ENCODE assay signal across 8 cellular contexts in the genomic region with DNA sequence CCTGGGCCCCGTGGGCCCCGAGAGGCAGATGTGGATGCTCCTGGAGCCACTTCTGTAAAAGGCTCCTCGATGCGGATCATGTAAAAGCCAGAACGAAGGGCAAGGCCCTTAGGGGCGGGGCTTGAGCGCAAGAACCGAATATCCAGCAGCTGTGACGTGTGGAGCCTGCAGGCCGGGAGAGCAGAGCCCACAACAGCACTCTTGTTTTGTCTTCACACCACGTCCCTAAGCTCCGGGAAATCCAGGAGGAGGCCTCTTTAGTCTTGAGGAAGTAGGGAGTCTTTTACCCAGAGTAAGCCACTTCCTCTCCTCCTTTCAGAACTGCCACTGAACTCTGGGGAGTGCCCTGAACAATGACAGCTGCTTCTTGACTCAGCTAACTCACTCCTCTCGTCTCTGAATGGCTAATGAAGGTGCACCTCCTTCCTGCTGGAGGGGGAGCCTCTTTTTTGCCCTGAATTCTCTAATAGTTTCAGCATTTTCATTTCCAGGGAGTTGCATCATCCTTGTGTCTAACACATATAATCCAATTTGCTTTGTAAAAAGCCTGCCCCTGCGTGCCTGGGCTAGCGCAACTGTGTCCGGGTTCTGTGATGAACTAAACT. TPM values are rescaled to one million over a fixed set of nuclear protein-coding genes. Genes with fewer than 3 reads are reported as not detected.
A peak's percentile ranks its signal among the peaks of the same experiment; 100 is the strongest.
DNase-seq lines count a peak whose midpoint lies in the region; ATAC-seq and TF ChIP-seq lines count a peak whose summit lies in the region.

No MANE protein-coding gene starts in this region.

- H3K4me3 ChIP-seq in parathyroid adenoma (ENCODE audit: low read depth, low read length): no peak overlapping the region

- H3K9me3 Mint-ChIP-seq in activated CD8-positive, alpha-beta memory T cell treated with anti-CD3 and anti-CD28 coated beads, Interleukin-2, amount 10 ng/mL, durations not matched to agents 7 days and 5 days (ENCODE audit: low read depth): no peaks in the 10 kb centered on the region
- H3K9me3 Mint-ChIP-seq in activated naive CD4-positive, alpha-beta T cell treated with anti-CD3 and anti-CD28 coated beads, Interleukin-2, amount 10 ng/mL, durations not matched to agents 7 days and 5 days: no peaks in the 10 kb centered on the region
- H3K9me3 Mint-ChIP-seq in glutamatergic neuron (ENCODE audit: unreplicated experiment): peaks cover 3% of the 10 kb centered on the region

- H3K4me2 ChIP-seq in parathyroid adenoma (ENCODE audit: low read length): no peak overlapping the region

- TF ChIP-seq CTCF in glutamatergic neuron (IDR thresholded peaks at IDR 0.05; ENCODE audit: partially characterized antibody, unreplicated experiment): no peak
- no peak for TF ChIP-seq CTCF in parathyroid adenoma (IDR thresholded peaks at IDR 0.05)

- H2AFZ ChIP-seq in parathyroid adenoma: no peak overlapping the region

- H3K79me2 ChIP-seq in parathyroid adenoma: no peaks in the 10 kb centered on the region

- DNase-seq in activated CD8-positive, alpha-beta memory T cell treated with anti-CD3 and anti-CD28 coated beads, Interleukin-2, amount 10 ng/mL, durations not matched to agents 7 days and 5 days: peak; percentile 70
- DNase-seq in activated CD8-positive, alpha-beta memory T cell treated with anti-CD3 and anti-CD28 coated beads, Interleukin-2, amount 50 U/mL, for 4 hours: no peak
- DNase-seq in NCI-H510A (lab: John Stamatoyannopoulos, UW) (peak; percentile 39), glutamatergic neuron (peak; percentile 59), cerebellar nuclear complex (lab: John Stamatoyannopoulos, UW) (no peak), NCI-H2171 treated with DMSO at 0.1 percent for 48 hours (lab: John Stamatoyannopoulos, UW) (no peak)
- peak; percentile 72 for DNase-seq in activated naive CD4-positive, alpha-beta T cell treated with anti-CD3 and anti-CD28 coated beads, Interleukin-2, amount 10 ng/mL, durations not matched to agents 7 days and 5 days

- peak overlapping the region; percentile 52 for H3K4me3 Mint-ChIP-seq in activated CD8-positive, alpha-beta memory T cell treated with anti-CD3 and anti-CD28 coated beads, Interleukin-2, amount 10 ng/mL, durations not matched to agents 7 days and 5 days
- peak overlapping the region; percentile 38 for H3K4me3 Mint-ChIP-seq in activated naive CD4-positive, alpha-beta T cell treated with anti-CD3 and anti-CD28 coated beads, Interleukin-2, amount 10 ng/mL, durations not matched to agents 7 days and 5 days
- H3K4me3 Mint-ChIP-seq in glutamatergic neuron (ENCODE audit: unreplicated experiment): peak overlapping the region; percentile 4

- H3K27me3 ChIP-seq in parathyroid adenoma (ENCODE audit: control insufficient read depth, insufficient read depth, low read length): no peaks in the 10 kb centered on the region

- no peak overlapping the region for H3K9ac ChIP-seq in parathyroid adenoma

- ATAC-seq in activated CD8-positive, alpha-beta memory T cell treated with anti-CD3 and anti-CD28 coated beads, Interleukin-2, amount 10 ng/mL, durations not matched to agents 7 days and 5 days: peak; percentile 93

- no peaks in the 10 kb centered on the region for H3K9me3 ChIP-seq in parathyroid adenoma (ENCODE audit: control insufficient read depth, low read length)

- no peaks in the 10 kb centered on the region for H3K4me1 ChIP-seq in parathyroid adenoma

- peak overlapping the region; percentile 60 for H3K27ac ChIP-seq in parathyroid adenoma

- peaks cover 30% of the 10 kb centered on the region for H3K4me1 Mint-ChIP-seq in activated CD8-positive, alpha-beta memory T cell treated with anti-CD3 and anti-CD28 coated beads, Interleukin-2, amount 10 ng/mL, durations not matched to agents 7 days and 5 days
- peaks cover 31% of the 10 kb centered on the region for H3K4me1 Mint-ChIP-seq in activated naive CD4-positive, alpha-beta T cell treated with anti-CD3 and anti-CD28 coated beads, Interleukin-2, amount 10 ng/mL, durations not matched to agents 7 days and 5 days
- peaks cover 13% of the 10 kb centered on the region for H3K4me1 Mint-ChIP-seq in glutamatergic neuron (ENCODE audit: low read depth, unreplicated experiment)

- peak overlapping the region; percentile 83 for H3K27ac Mint-ChIP-seq in activated CD8-positive, alpha-beta memory T cell treated with anti-CD3 and anti-CD28 coated beads, Interleukin-2, amount 10 ng/mL, durations not matched to agents 7 days and 5 days
- peak overlapping the region; percentile 78 for H3K27ac Mint-ChIP-seq in activated naive CD4-positive, alpha-beta T cell treated with anti-CD3 and anti-CD28 coated beads, Interleukin-2, amount 10 ng/mL, durations not matched to agents 7 days and 5 days
- peak overlapping the region; percentile 85 for H3K27ac Mint-ChIP-seq in glutamatergic neuron (ENCODE audit: unreplicated experiment)

- H3K27me3 Mint-ChIP-seq in activated CD8-positive, alpha-beta memory T cell treated with anti-CD3 and anti-CD28 coated beads, Interleukin-2, amount 10 ng/mL, durations not matched to agents 7 days and 5 days: no peaks in the 10 kb centered on the region
- no peaks in the 10 kb centered on the region for H3K27me3 Mint-ChIP-seq in activated naive CD4-positive, alpha-beta T cell treated with anti-CD3 and anti-CD28 coated beads, Interleukin-2, amount 10 ng/mL, durations not matched to agents 7 days and 5 days
- peaks cover 4% of the 10 kb centered on the region for H3K27me3 Mint-ChIP-seq in glutamatergic neuron (ENCODE audit: unreplicated experiment)

- CTCF ChIA-PET in activated CD8-positive, alpha-beta memory T cell treated with anti-CD3 and anti-CD28 coated beads, Interleukin-2, amount 10 ng/mL, durations not matched to agents 7 days and 5 days (lab: Charles Lee): interaction anchor here (1.0 to 2.8 kb wide), 3 partner anchors 10 to 295 kb away, joined by 3 to 22 read pairs (median 6); no protein-coding TSS in a partner anchor
- CTCF ChIA-PET in activated naive CD4-positive, alpha-beta T cell treated with anti-CD3 and anti-CD28 coated beads, Interleukin-2, amount 10 ng/mL, durations not matched to agents 7 days and 5 days (lab: Charles Lee): interaction anchor here (1.1 to 2.9 kb wide), 4 partner anchors 20 to 295 kb away, joined by 3 to 11 read pairs (median 7); no protein-coding TSS in a partner anchor

- H3K36me3 ChIP-seq in parathyroid adenoma (ENCODE audit: control insufficient read depth, insufficient read depth, low read length): no peaks in the 10 kb centered on the region

- H3K36me3 Mint-ChIP-seq in activated CD8-positive, alpha-beta memory T cell treated with anti-CD3 and anti-CD28 coated beads, Interleukin-2, amount 10 ng/mL, durations not matched to agents 7 days and 5 days: peaks cover 33% of the 10 kb centered on the region
- H3K36me3 Mint-ChIP-seq in activated naive CD4-positive, alpha-beta T cell treated with anti-CD3 and anti-CD28 coated beads, Interleukin-2, amount 10 ng/mL, durations not matched to agents 7 days and 5 days: peaks cover 40% of the 10 kb centered on the region
- peaks cover 15% of the 10 kb centered on the region for H3K36me3 Mint-ChIP-seq in glutamatergic neuron (ENCODE audit: unreplicated experiment)

RNA-seq across cellular contexts. Expression of gene L3MBTL2, which starts 12.5 kb away (rescaled TPM):
- 10 to 100 TPM; 36.6 to 43.4 TPM for total RNA-seq in activated CD8-positive, alpha-beta memory T cell treated with anti-CD3 and anti-CD28 coated beads, Interleukin-2, amount 10 ng/mL, durations not matched to agents 7 days and 5 days
- total RNA-seq in glutamatergic neuron (ENCODE audit: unreplicated experiment): 20.9 TPM

RNA-seq across cellular contexts. Expression of gene CHADL, which starts 23.1 kb away (rescaled TPM):
- total RNA-seq in activated CD8-positive, alpha-beta memory T cell treated with anti-CD3 and anti-CD28 coated beads, Interleukin-2, amount 10 ng/mL, durations not matched to agents 7 days and 5 days: under 1 TPM; 0.12 to 0.38 TPM
- 0.27 TPM for total RNA-seq in glutamatergic neuron (ENCODE audit: unreplicated experiment)

Comparison
In these comparisons a context has a peak if more than half of its experiments do, and no peak if none do; other contexts are left out.
1. DNase-seq: peak in activated CD8-positive, alpha-beta memory T cell treated with anti-CD3 and anti-CD28 coated beads, Interleukin-2, amount 10 ng/mL, durations not matched to agents 7 days and 5 days (single experiment), NCI-H510A (single experiment), activated naive CD4-positive, alpha-beta T cell treated with anti-CD3 and anti-CD28 coated beads, Interleukin-2, amount 10 ng/mL, durations not matched to agents 7 days and 5 days (single experiment) and glutamatergic neuron (single experiment); none in activated CD8-positive, alpha-beta memory T cell treated with anti-CD3 and anti-CD28 coated beads, Interleukin-2, amount 50 U/mL, for 4 hours (single experiment), cerebellar nuclear complex (0 of 2) and NCI-H2171 treated with DMSO at 0.1 percent for 48 hours (single experiment).
2. Peak in every context shown above with its lines, with median percentiles within 50 percentile points of each other: H3K27ac Mint-ChIP-seq and H3K4me3 Mint-ChIP-seq.